24 cellular contexts compared by ENCODE assay signal in the genomic region with DNA sequence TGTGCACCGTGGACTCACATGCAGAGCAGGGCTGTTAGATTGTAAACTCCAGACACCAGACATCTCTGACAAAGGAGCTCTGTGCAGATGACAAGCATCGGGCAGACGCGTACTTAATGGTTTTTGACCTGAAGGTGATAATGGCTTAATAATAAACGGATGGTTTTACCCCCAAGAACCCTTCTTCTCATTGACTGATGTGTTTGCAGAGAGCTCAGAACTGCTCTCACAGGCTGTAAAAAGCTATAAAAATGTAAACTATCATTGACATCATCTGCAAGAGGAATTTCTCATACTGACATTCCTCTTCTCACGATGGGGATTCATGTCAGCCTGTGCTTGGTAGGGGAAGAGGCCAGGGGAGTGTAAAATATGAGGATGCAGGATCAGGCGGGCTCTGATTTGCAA. TPM values are rescaled to one million over a fixed set of nuclear protein-coding genes. Genes with fewer than 3 reads are reported as not detected.
DNase-seq lines count a peak whose midpoint lies in the region; ATAC-seq, FAIRE-seq and TF ChIP-seq lines count a peak whose summit lies in the region.
"Had no signal": no experiment of that assay in that cellular context is flagged by ENCODE, and none has a peak within 500 bp of the region (broad histone marks: within the 10 kb centered on the region; RNA-seq: fewer than 3 reads in every experiment).

No MANE protein-coding gene starts in this region.

- H3K27ac Mint-ChIP-seq in nephron = peak overlapping the region; percentile 72 to 83 (median 75)

- DNase-seq in AG04450 (ENCODE audit: low read depth, low spot score) (peak; percentile 57), GM04503 (ENCODE audit: low read depth) (peak; percentile 17), DMS53 (lab: John Stamatoyannopoulos, UW) (no peak)
- DNase-seq in activated CD4-positive, alpha-beta T cell treated with anti-CD3 and anti-CD28 coated beads, Interleukin-2, amount 50 U/mL, for 48 hours = no peak
- DNase-seq: AML-193, DND-41, GDM1, GM23248, Karpas-422, NCI-H1092, NCI-H1436 treated with DMSO at 0.1 percent for 48 hours, NCI-H2029 treated with DMSO at 0.1 percent for 48 hours, NCI-H524, PC-3, RPMI8226, SJCRH30 had no signal

- POLR2A ChIA-PET in AG04450 (lab: Yijun Ruan, JAX) = interaction anchor here (0.6 to 1.3 kb wide), 5 partner anchors 42 to 805 kb away, joined by 3 to 4 read pairs (median 3); a partner anchor contains a TSS

- peak overlapping the region; percentile 57 for H3K27ac ChIP-seq in AG04450 (ENCODE audit: low read depth, low read length)
- H3K27ac ChIP-seq: A549, C4-2B, GM23248, HL-60, SJCRH30 had no signal

- H3K9me3 Mint-ChIP-seq in nephron = no peaks in the 10 kb centered on the region

- no peaks in the 10 kb centered on the region for H3K9me3 ChIP-seq in AG04450 (ENCODE audit: control insufficient read depth, insufficient read depth, low read length)
- H3K9me3 ChIP-seq: A549, HAP-1, SJCRH30 had no signal

- ATAC-seq in HG02610 (IDR thresholded peaks at IDR 0.05; ENCODE audit: unreplicated experiment) = no peak
- ATAC-seq: A549, PC-3 had no signal

- H3K4me1 Mint-ChIP-seq in nephron = peaks cover 31% of the 10 kb centered on the region

- H3K27me3 Mint-ChIP-seq in nephron (ENCODE audit: low read depth) = peaks cover 10% of the 10 kb centered on the region

- TF ChIP-seq CTCF in AG04450 (IDR thresholded peaks at IDR 0.05; ENCODE audit: low read depth, low read length) (no peak), nephron (IDR thresholded peaks at IDR 0.05; ENCODE audit: unreplicated experiment in 3 of 3) (no peak)

- no peaks in the 10 kb centered on the region for H3K36me3 Mint-ChIP-seq in nephron (ENCODE audit: low read depth)

- peaks cover 4% of the 10 kb centered on the region for H3K27me3 ChIP-seq in AG04450 (ENCODE audit: control insufficient read depth, insufficient read depth, low read length)
- H3K27me3 ChIP-seq: SJCRH30 had no signal

- peak; percentile 89 for FAIRE-seq in endometrium (lab: Jason Lieb, UNC)
- FAIRE-seq: A549, GM19239 had no signal

- CTCF ChIA-PET in AG04450 (lab: Charles Lee) = interaction anchor here (0.8 to 1.1 kb wide), 2 partner anchors 9 to 59 kb away, joined by 3 to 4 read pairs; no protein-coding TSS in a partner anchor

- H3K4me3 ChIP-seq in AG04450 (ENCODE audit: low read depth, low read length) = no peak overlapping the region
- H3K4me3 ChIP-seq: A549, GM23248, HAP-1, SJCRH30 had no signal

- peak overlapping the region in 1 of 3 experiments; percentile 0 for H3K4me3 Mint-ChIP-seq in nephron

RNA-seq across cellular contexts. Expression of a gene that starts 8.6 kb away (rescaled TPM):
- 0.10 and 0.16 TPM in 2 replicates for polyA plus RNA-seq in AG04450 (2011; rRNA removed)
- not detected in 2 replicates for polyA minus RNA-seq in AG04450 (2011; rRNA and poly(A)+ RNA removed)
- polyA plus RNA-seq: GM23248 had no signal

RNA-seq across cellular contexts. Expression of a gene that starts 41.8 kb away (rescaled TPM):
- 12.9 and 16.2 TPM in 2 replicates for polyA plus RNA-seq in AG04450 (2011; rRNA removed)
- 14.6 and 18.4 TPM in 2 replicates for polyA minus RNA-seq in AG04450 (2011; rRNA and poly(A)+ RNA removed)

Comparison
In these comparisons a context has a peak if more than half of its experiments do, and no peak if none do; other contexts are left out.
1. DNase-seq: peak in AG04450 (single experiment) and GM04503 (single experiment); none in activated CD4-positive, alpha-beta T cell treated with anti-CD3 and anti-CD28 coated beads, Interleukin-2, amount 50 U/mL, for 48 hours (0 of 2) and DMS53 (single experiment).